In the genomic region with DNA sequence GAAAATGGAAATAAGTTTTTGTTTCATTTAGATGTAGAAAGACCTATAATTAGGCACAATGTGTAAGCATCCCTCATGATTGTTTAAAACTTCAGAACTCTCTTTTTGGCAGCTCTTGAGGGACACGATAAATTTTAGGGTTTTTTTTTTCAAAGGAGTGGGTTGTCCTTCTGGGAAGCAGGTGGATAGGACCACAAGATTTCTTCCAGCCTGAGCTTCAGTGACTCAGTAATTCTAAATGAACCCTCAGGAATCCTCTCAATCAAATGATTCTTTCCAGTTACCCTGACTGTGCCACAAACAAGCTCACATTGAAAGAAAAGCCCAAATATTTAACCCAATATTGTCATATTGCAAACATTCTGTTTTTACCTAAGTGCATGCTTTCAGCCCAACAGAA, we compare ENCODE assay signal across 20 cellular contexts.
"Had no signal": no experiment of that assay in that cellular context is flagged by ENCODE, and none has a peak within 500 bp of the region (broad histone marks: within the 10 kb centered on the region; RNA-seq: fewer than 3 reads in every experiment).

No MANE protein-coding gene starts in this region.

- H3K9me3 Mint-ChIP-seq: activated naive CD4-positive, alpha-beta T cell treated with anti-CD3 and anti-CD28 coated beads for 36 hours; activated naive CD8-positive, alpha-beta T cell treated with anti-CD3 and anti-CD28 coated beads, Interleukin-2, amount 50 U/mL, for 24 hours; activated T-helper 17 cell treated with anti-CD3 and anti-CD28 coated beads, Interleukin-2, amount 50 U/mL, for 72 hours; mesothelial cell of epicardium; type B pancreatic cell had no signal

- DNase-seq: activated CD4-positive, alpha-beta T cell treated with anti-CD3 and anti-CD28 coated beads, Interleukin-2, amount 50 U/mL, for 4 hours; activated CD4-positive, CD25-positive, alpha-beta regulatory T cell treated with anti-CD3 and anti-CD28 coated beads, Interleukin-2, amount 50 U/mL, for 72 hours; activated naive CD4-positive, alpha-beta T cell treated with anti-CD3 and anti-CD28 coated beads for 36 hours; activated naive CD8-positive, alpha-beta T cell treated with anti-CD3 and anti-CD28 coated beads, Interleukin-2, amount 50 U/mL, for 24 hours; aorta; caudate nucleus; cortex of kidney; effector CD8-positive, alpha-beta T cell; heart left ventricle; ovary; stimulated activated CD4-positive, alpha-beta T cell treated with anti-CD3 and anti-CD28 coated beads, Interleukin-4, amount 100 ng/mL, for 1 hour; stimulated activated naive B cell treated with anti-CD40 and anti-IgM and Interleukin-4, amounts not matched to agents 10 μg/mL and 1 μg/mL and 100 μg/mL, for 72 hours; substantia nigra; T-helper 1 cell; T1000 had no signal

- H3K4me3 ChIP-seq: heart left ventricle, lung, ovary had no signal

- H3K4me3 Mint-ChIP-seq: activated naive CD4-positive, alpha-beta T cell treated with anti-CD3 and anti-CD28 coated beads for 36 hours; activated naive CD8-positive, alpha-beta T cell treated with anti-CD3 and anti-CD28 coated beads, Interleukin-2, amount 50 U/mL, for 24 hours; activated T-helper 17 cell treated with anti-CD3 and anti-CD28 coated beads, Interleukin-2, amount 50 U/mL, for 72 hours; mesothelial cell of epicardium; stimulated activated naive B cell treated with anti-CD40 and anti-IgM and Interleukin-4, amounts not matched to agents 10 μg/mL and 1 μg/mL and 100 μg/mL, for 72 hours; type B pancreatic cell had no signal

- ATAC-seq: activated naive CD8-positive, alpha-beta T cell treated with anti-CD3 and anti-CD28 coated beads, Interleukin-2, amount 50 U/mL, for 24 hours; activated T-helper 17 cell treated with anti-CD3 and anti-CD28 coated beads, Interleukin-2, amount 50 U/mL, for 72 hours; SK-N-SH treated with all-trans-retinoic acid at 6 μM for 48 hours; stimulated activated naive B cell treated with anti-CD40 and anti-IgM and Interleukin-4, amounts not matched to agents 10 μg/mL and 1 μg/mL and 100 μg/mL, for 72 hours had no signal

- H3K27me3 ChIP-seq: heart left ventricle, ovary had no signal

- H3K4me1 Mint-ChIP-seq: activated naive CD8-positive, alpha-beta T cell treated with anti-CD3 and anti-CD28 coated beads, Interleukin-2, amount 50 U/mL, for 24 hours; activated T-helper 17 cell treated with anti-CD3 and anti-CD28 coated beads, Interleukin-2, amount 50 U/mL, for 72 hours; mesothelial cell of epicardium; stimulated activated naive B cell treated with anti-CD40 and anti-IgM and Interleukin-4, amounts not matched to agents 10 μg/mL and 1 μg/mL and 100 μg/mL, for 72 hours had no signal

- H3K9me3 ChIP-seq: heart left ventricle, ovary had no signal

- H3K27ac Mint-ChIP-seq: activated naive CD4-positive, alpha-beta T cell treated with anti-CD3 and anti-CD28 coated beads for 36 hours; activated naive CD8-positive, alpha-beta T cell treated with anti-CD3 and anti-CD28 coated beads, Interleukin-2, amount 50 U/mL, for 24 hours; activated T-helper 17 cell treated with anti-CD3 and anti-CD28 coated beads, Interleukin-2, amount 50 U/mL, for 72 hours; mesothelial cell of epicardium; stimulated activated naive B cell treated with anti-CD40 and anti-IgM and Interleukin-4, amounts not matched to agents 10 μg/mL and 1 μg/mL and 100 μg/mL, for 72 hours; type B pancreatic cell had no signal

- H3K36me3 ChIP-seq: heart left ventricle, ovary had no signal

- H3K27ac ChIP-seq: ovary had no signal

- H3K36me3 Mint-ChIP-seq: mesothelial cell of epicardium; stimulated activated naive B cell treated with anti-CD40 and anti-IgM and Interleukin-4, amounts not matched to agents 10 μg/mL and 1 μg/mL and 100 μg/mL, for 72 hours; type B pancreatic cell had no signal
